Comparison of ENCODE assay signal across 12 cellular contexts in the genomic region with DNA sequence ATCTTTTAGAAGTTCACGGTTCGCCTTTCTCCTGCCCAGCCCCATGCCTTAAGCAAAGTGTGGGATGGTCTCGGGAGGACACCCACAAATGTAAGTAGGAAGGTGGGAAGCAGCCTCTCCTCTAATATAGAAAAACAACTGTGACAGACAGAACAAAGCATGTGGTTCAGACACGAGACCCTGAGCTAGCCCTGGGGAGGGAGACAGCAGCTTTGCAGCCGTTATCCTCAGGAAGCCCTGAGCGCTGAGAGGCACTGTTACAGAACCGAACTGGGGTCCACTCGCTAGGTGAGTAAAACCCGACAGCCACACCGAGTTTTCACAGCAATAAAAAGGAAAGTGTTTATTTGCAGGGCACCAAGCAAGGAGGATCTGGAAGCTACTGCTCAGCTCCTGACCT.
"Had no signal": no experiment of that assay in that cellular context is flagged by ENCODE, and none has a peak within 500 bp of the region (broad histone marks: within the 10 kb centered on the region; RNA-seq: fewer than 3 reads in every experiment).

No MANE protein-coding gene starts in this region.

- H3K4me3 ChIP-seq: esophagus muscularis mucosa, pancreas, tibial nerve had no signal

- H3K27ac ChIP-seq: esophagus muscularis mucosa, pancreas, SK-N-MC, tibial nerve had no signal

- H3K4me1 ChIP-seq: pancreas, tibial nerve had no signal

- H3K9me3 ChIP-seq: esophagus muscularis mucosa, pancreas had no signal

- H3K27me3 ChIP-seq: pancreas, tibial nerve had no signal

- ATAC-seq: pancreas; stimulated activated naive B cell treated with anti-CD40 and anti-IgM and Interleukin-4, amounts not matched to agents 10 μg/mL and 1 μg/mL and 100 μg/mL, for 72 hours had no signal

- H3K36me3 ChIP-seq: esophagus muscularis mucosa, pancreas, tibial nerve had no signal

- DNase-seq: activated CD4-positive, alpha-beta T cell treated with anti-CD3 and anti-CD28 coated beads, Interleukin-2, amount 50 U/mL, for 1 hour; activated CD8-positive, alpha-beta memory T cell treated with anti-CD3 and anti-CD28 coated beads for 24 hours; activated naive CD4-positive, alpha-beta T cell; activated naive CD8-positive, alpha-beta T cell treated with anti-CD3 and anti-CD28 coated beads, Interleukin-2, amount 10 ng/mL, durations not matched to agents 7 days and 5 days; mesendoderm; pancreas; retina; stimulated activated CD4-positive, alpha-beta T cell treated with anti-CD3 and anti-CD28 coated beads, Interleukin-4, amount 100 ng/mL, for 1 hour; stimulated activated naive B cell treated with anti-CD40 and anti-IgM and Interleukin-4, amounts not matched to agents 10 μg/mL and 1 μg/mL and 100 μg/mL, for 72 hours had no signal
